Comparison of ENCODE assay signal across 12 cellular contexts in genomic region chr11:102453921-102454320, GRCh38. TPM values are rescaled to one million over a fixed set of nuclear protein-coding genes. Genes with fewer than 3 reads are reported as not detected.
DNase-seq lines count a peak whose midpoint lies in the region; ATAC-seq, FAIRE-seq and TF ChIP-seq lines count a peak whose summit lies in the region.
"Had no signal": no experiment of that assay in that cellular context is flagged by ENCODE, and none has a peak within 500 bp of the region (broad histone marks: within the 10 kb centered on the region; RNA-seq: fewer than 3 reads in every experiment).

No MANE protein-coding gene starts in this region.

- H3K4me2 ChIP-seq in OCI-LY3 (ENCODE audit: low read length), result peak overlapping the region; percentile 76

- no peak overlapping the region for H3K27ac ChIP-seq in OCI-LY3 (ENCODE audit: low read length)

- no peak overlapping the region for H2AFZ ChIP-seq in OCI-LY3 (ENCODE audit: low read depth, low read length)

- H3K27me3 ChIP-seq in Caco-2 (replicated peaks; ENCODE audit: control insufficient read depth, insufficient read depth, low read length) (no peaks in the 10 kb centered on the region), OCI-LY3 (ENCODE audit: low read depth, low read length) (0 out of 2 replicates have a peak, but pooled peaks cover 4% of the 10 kb centered on the region), bronchial epithelial cell (ENCODE audit: control insufficient read depth, insufficient read depth, low read length) (no peaks in the 10 kb centered on the region)
- H3K27me3 ChIP-seq: adrenal gland had no signal

- H3K27ac Mint-ChIP-seq in Caco-2 (ENCODE audit: unreplicated experiment), result no peak overlapping the region
- no peak overlapping the region for H3K27ac Mint-ChIP-seq in neural crest cell (ENCODE audit: unreplicated experiment)
- H3K27ac Mint-ChIP-seq in natural killer cell, result peak overlapping the region in 1 of 2 donors; percentile 78

- DNase-seq in Caco-2 (no peak), bronchial epithelial cell (ENCODE audit: low read depth) (peak; percentile 67), neural crest cell (ENCODE audit: low read depth, low spot score) (no peak), HK-2 (ENCODE audit: unreplicated experiment) (no peak), natural killer cell (no peak)
- DNase-seq: activated CD4-positive, alpha-beta T cell treated with anti-CD3 and anti-CD28 coated beads for 1 hour; NCI-H2081 treated with DMSO at 0.1 percent for 48 hours; stimulated activated CD4-positive, alpha-beta T cell treated with anti-CD3 and anti-CD28 coated beads, Interleukin-15, amount 100 ng/mL, for 24 hours had no signal

- H3K9ac ChIP-seq in OCI-LY3 (ENCODE audit: low read length), result no peak overlapping the region

- H3K36me3 ChIP-seq in Caco-2 (ENCODE audit: control insufficient read depth, insufficient read depth, low read length) (no peaks in the 10 kb centered on the region), OCI-LY3 (replicated peaks; ENCODE audit: low read depth, low read length) (no peaks in the 10 kb centered on the region), bronchial epithelial cell (ENCODE audit: control insufficient read depth, insufficient read depth, low read length) (no peaks in the 10 kb centered on the region)
- H3K36me3 ChIP-seq: adrenal gland had no signal

- ATAC-seq in GM21526 (IDR thresholded peaks at IDR 0.05; ENCODE audit: low FRiP score, unreplicated experiment) (no peak), natural killer cell (no peak), GM18873 (IDR thresholded peaks at IDR 0.05; ENCODE audit: low FRiP score, unreplicated experiment) (no peak)

- H3K4me1 Mint-ChIP-seq in Caco-2 (ENCODE audit: low read depth, unreplicated experiment) (peaks cover 43% of the 10 kb centered on the region), neural crest cell (peaks cover 67% of the 10 kb centered on the region), natural killer cell (peaks cover 33 to 53% of the 10 kb centered on the region in 2 donors)

- CTCF ChIA-PET in Caco-2 (lab: Charles Lee), result no interaction called here

- peaks cover 36% of the 10 kb centered on the region for H3K79me2 ChIP-seq in OCI-LY3 (ENCODE audit: low read length)

- no peaks in the 10 kb centered on the region for H3K27me3 Mint-ChIP-seq in Caco-2 (ENCODE audit: insufficient read depth, unreplicated experiment)
- no peaks in the 10 kb centered on the region for H3K27me3 Mint-ChIP-seq in neural crest cell (ENCODE audit: low read depth)
- H3K27me3 Mint-ChIP-seq in natural killer cell (ENCODE audit: low read depth in 2 of 2), result peaks cover 6 to 10% of the 10 kb centered on the region in 2 donors

- POLR2A ChIA-PET in Caco-2 (lab: Charles Lee), result interaction anchor here (0.6 kb wide), 1 partner anchor 107 kb away, joined by 5 read pairs; the partner anchor contains the start of gene BIRC2

- H3K36me3 Mint-ChIP-seq in Caco-2 (ENCODE audit: insufficient read depth, unreplicated experiment) (peaks cover 26% of the 10 kb centered on the region), neural crest cell (ENCODE audit: low read depth) (no peaks in the 10 kb centered on the region), natural killer cell (no peaks in the 10 kb centered on the region)

- peak overlapping the region; percentile 99 for H3K4me3 Mint-ChIP-seq in Caco-2 (ENCODE audit: unreplicated experiment)
- peak overlapping the region; percentile 99 for H3K4me3 Mint-ChIP-seq in neural crest cell
- no peak overlapping the region for H3K4me3 Mint-ChIP-seq in natural killer cell

- peaks cover 42% of the 10 kb centered on the region for H3K4me1 ChIP-seq in Caco-2
- peaks cover 34% of the 10 kb centered on the region for H3K4me1 ChIP-seq in OCI-LY3 (ENCODE audit: low read length)

- peaks cover 27% of the 10 kb centered on the region for H4K20me1 ChIP-seq in OCI-LY3 (ENCODE audit: insufficient read depth, low read length)

- H3K4me3 ChIP-seq in Caco-2 (ENCODE audit: low read depth, low read length), result peak overlapping the region; percentile 90
- no peak overlapping the region for H3K4me3 ChIP-seq in OCI-LY3 (ENCODE audit: low read length)
- no peak overlapping the region for H3K4me3 ChIP-seq in bronchial epithelial cell (ENCODE audit: low read depth, low read length)

- TF ChIP-seq CTCF in Caco-2 (IDR thresholded peaks at IDR 0.05; ENCODE audit: insufficient read depth in 1 of 2, low read depth in 1 of 2, low read length in 1 of 2, severe bottlenecking in 1 of 2, unreplicated experiment in 1 of 2), result no peak
- no peak for TF ChIP-seq CTCF in OCI-LY3 (IDR thresholded peaks at IDR 0.05; ENCODE audit: low read depth, low read length)
- TF ChIP-seq CTCF in bronchial epithelial cell (IDR thresholded peaks at IDR 0.05; ENCODE audit: insufficient read depth, low read length, severe bottlenecking), result no peak
- TF ChIP-seq CTCF in neural crest cell (conservative IDR thresholded peaks at IDR 0.05), result no peak
- no peak for TF ChIP-seq CTCF in natural killer cell (IDR thresholded peaks at IDR 0.05)

- intact Hi-C loops in Caco-2 (cut with micrococcal nuclease; ENCODE audit: unreplicated experiment) (loop anchor here (1.0 to 2.0 kb wide), 3 partner anchors 8 to 107 kb away; partner anchors contain the start of gene BIRC2), natural killer cell (cut with micrococcal nuclease) (loop anchor here (2.0 to 5.0 kb wide), 2 partner anchors 62 to 107 kb away; partner anchors contain the start of gene BIRC2)

- no peak for FAIRE-seq in bronchial epithelial cell (lab: Jason Lieb, UNC)

- no TSS peak for BruUV-seq in Caco-2 (replicated peaks; lab: Mats Ljungman, UMichigan)

- no peaks in the 10 kb centered on the region for H3K9me3 Mint-ChIP-seq in Caco-2 (ENCODE audit: unreplicated experiment)
- H3K9me3 Mint-ChIP-seq in neural crest cell, result no peaks in the 10 kb centered on the region
- H3K9me3 Mint-ChIP-seq in natural killer cell, result no peaks in the 10 kb centered on the region

- H3K9me3 ChIP-seq in Caco-2 (no peaks in the 10 kb centered on the region), OCI-LY3 (ENCODE audit: insufficient read depth, low read length) (no peaks in the 10 kb centered on the region)
- H3K9me3 ChIP-seq: adrenal gland had no signal

RNA-seq across cellular contexts. Expression of gene TMEM123, which starts 1.4 kb away (rescaled TPM):
- total RNA-seq in Caco-2 (2022) (400 and 431 TPM in 2 replicates), bronchial epithelial cell (172 and 197 TPM in 2 replicates), neural crest cell (153 and 165 TPM in 2 replicates), natural killer cell (100 to 1,000 TPM; 100 to 126 (median 118) TPM)
